Comparison of ENCODE assay signal across 9 cellular contexts in the genomic region with DNA sequence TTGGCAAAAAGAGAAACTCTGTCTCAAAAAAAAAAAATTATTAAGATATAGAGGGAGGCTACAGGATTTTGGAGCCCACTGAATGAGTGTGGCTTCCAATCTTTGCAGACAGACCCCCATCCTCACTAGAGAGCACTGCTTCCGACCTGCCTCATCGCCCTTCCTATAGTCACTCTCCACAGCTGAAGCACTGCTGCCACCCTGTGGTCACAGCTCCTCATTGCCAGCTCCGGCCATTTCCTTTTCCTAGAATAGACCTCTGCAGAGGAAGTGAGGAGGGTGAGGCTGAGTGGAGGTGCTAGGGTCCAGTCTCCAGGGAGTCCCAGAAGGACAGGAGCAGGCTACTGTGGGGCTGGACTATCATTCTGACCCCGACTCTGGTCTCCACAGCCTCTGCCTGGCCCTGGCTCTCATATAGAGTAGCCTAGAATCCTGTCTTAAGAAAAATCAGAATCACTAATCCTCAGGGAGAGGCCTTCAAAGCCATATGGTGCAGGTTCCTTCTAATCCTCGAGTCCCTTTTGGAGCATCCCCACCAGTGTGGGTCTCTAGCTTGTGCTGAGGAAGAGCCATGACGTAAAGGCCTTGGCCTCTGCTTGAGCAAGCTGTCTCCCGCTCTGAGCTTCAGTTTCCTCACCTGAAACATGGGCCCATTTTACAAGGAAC. TPM values are rescaled to one million over a fixed set of nuclear protein-coding genes. Genes with fewer than 3 reads are reported as not detected.
DNase-seq lines count a peak whose midpoint lies in the region; TF ChIP-seq lines count a peak whose summit lies in the region.
"Had no signal": no experiment of that assay in that cellular context is flagged by ENCODE, and none has a peak within 500 bp of the region (broad histone marks: within the 10 kb centered on the region; RNA-seq: fewer than 3 reads in every experiment).

No MANE protein-coding gene starts in this region.

- H3F3A ChIP-seq in GM23248 (ENCODE audit: insufficient read depth), result peaks cover 35% of the 10 kb centered on the region

- H3K9me3 ChIP-seq in GM23248 (ENCODE audit: low read depth), result no peaks in the 10 kb centered on the region

- no peaks in the 10 kb centered on the region for H3K36me3 Mint-ChIP-seq in neural crest cell (ENCODE audit: low read depth)

- no peaks in the 10 kb centered on the region for H4K20me1 ChIP-seq in GM23248 (ENCODE audit: insufficient read depth)

- peaks cover 3% of the 10 kb centered on the region for H3K27me3 Mint-ChIP-seq in neural crest cell (ENCODE audit: low read depth)

- in situ Hi-C loops in GM23248 (cut with MboI), result no loop called here

- H3K27ac Mint-ChIP-seq in neural crest cell (ENCODE audit: unreplicated experiment), result no peak overlapping the region

- no peaks in the 10 kb centered on the region for H3K27me3 ChIP-seq in GM23248 (replicated peaks; ENCODE audit: insufficient read depth)

- peaks cover 20% of the 10 kb centered on the region for H3K4me1 ChIP-seq in GM23248 (ENCODE audit: insufficient read depth)

- peak; percentile 93 for TF ChIP-seq CTCF in neural crest cell (conservative IDR thresholded peaks at IDR 0.05)

- H3K9me3 Mint-ChIP-seq in neural crest cell, result no peaks in the 10 kb centered on the region

- H3K36me3 ChIP-seq in GM23248 (ENCODE audit: low read depth), result peaks cover 17% of the 10 kb centered on the region

- 0 out of 2 replicates have a peak, but pooled peaks cover under 1% of the 10 kb centered on the region for H3K79me2 ChIP-seq in GM23248 (ENCODE audit: insufficient read depth)

- no peak overlapping the region for H3K4me2 ChIP-seq in GM23248 (ENCODE audit: unreplicated experiment)

- 17 to 18% methylated on average over 7 of the region's 7 CpGs for WGBS in GM23248 (ENCODE audit: low coverage in 1 of 2, low lambda C conversion rate in 2 of 2, missing lambda C conversion rate in 2 of 2), 2 experiments

- no peak overlapping the region for H3K9ac ChIP-seq in GM23248

- H3K4me3 Mint-ChIP-seq in neural crest cell, result peak overlapping the region; percentile 66

- no peak overlapping the region for H2AFZ ChIP-seq in GM23248

- H3K27ac ChIP-seq in GM23248 (no peak overlapping the region), substantia nigra (ENCODE audit: low read depth, low read length, poor library complexity, severe bottlenecking) (peak overlapping the region; percentile 63)

- H3K9me2 ChIP-seq in GM23248 (ENCODE audit: insufficient read depth), result no peaks in the 10 kb centered on the region

- no peak overlapping the region for H3K4me3 ChIP-seq in GM23248

- no peaks in the 10 kb centered on the region for H3K4me1 Mint-ChIP-seq in neural crest cell

- DNase-seq in EH (ENCODE audit: low read depth) (peak; percentile 82), GM23248 (peak; percentile 83), LHCN-M2 (ENCODE audit: low read depth) (peak; percentile 71), RKO (ENCODE audit: low spot score) (peak; percentile 80), fibroblast of gingiva (ENCODE audit: low read depth) (peak; percentile 58), neural crest cell (ENCODE audit: low read depth, low spot score) (peak; percentile 95), substantia nigra (lab: John Stamatoyannopoulos, UW) (peak in 47 of 49 donors; percentile 19 to 87 (median 73))
- peak; percentile 93 to 95 for DNase-seq in activated T-cell treated with anti-CD3 and anti-CD28 coated beads, Interleukin-2, amount 50 U/mL, for 48 hours

RNA-seq across cellular contexts. Expression of a gene that starts 1.4 kb away (rescaled TPM):
- not detected in 2 replicates for total RNA-seq in GM23248 (2014; rRNA removed; shearing (Covaris generic))
- polyA plus RNA-seq in GM23248 (2016; fragmentation: Nextera tagmentation; extraction: Ambion mirVana), result not detected in 2 replicates
- total RNA-seq in LHCN-M2 (2014; rRNA removed), result not detected in 2 replicates
- 0.29 TPM for polyA plus RNA-seq in LHCN-M2 (2012)
- total RNA-seq in neural crest cell, result 0.73 TPM in 1 of 2 replicates, not detected in the other
- total RNA-seq: mononuclear cell had no signal

RNA-seq across cellular contexts. Expression of a gene that starts 7.6 kb away (rescaled TPM):
- total RNA-seq in GM23248 (2014; rRNA removed; shearing (Covaris generic)), result 40.1 and 54.1 TPM in 2 replicates
- 32.1 and 36.0 TPM in 2 replicates for polyA plus RNA-seq in GM23248 (2016; fragmentation: Nextera tagmentation; extraction: Ambion mirVana)
- total RNA-seq in LHCN-M2 (2014; rRNA removed) (49.6 and 53.3 TPM in 2 replicates), neural crest cell (66.6 and 73.1 TPM in 2 replicates)
- polyA plus RNA-seq in LHCN-M2 (2012), result 33.2 TPM

RNA-seq across cellular contexts. Expression of a gene that starts 9.4 kb away (rescaled TPM):
- total RNA-seq in GM23248 (2014; rRNA removed; shearing (Covaris generic)), result 36.5 and 37.4 TPM in 2 replicates
- 8.7 and 10.4 TPM in 2 replicates for polyA plus RNA-seq in GM23248 (2016; fragmentation: Nextera tagmentation; extraction: Ambion mirVana)
- 37.6 and 38.6 TPM in 2 replicates for total RNA-seq in LHCN-M2 (2014; rRNA removed)
- 14.2 TPM for polyA plus RNA-seq in LHCN-M2 (2012)
- 32.9 and 33.0 TPM in 2 replicates for total RNA-seq in neural crest cell

RNA-seq across cellular contexts. Expression of a gene that starts 56.8 kb away (rescaled TPM):
- 143 TPM in 2 replicates for total RNA-seq in GM23248 (2014; rRNA removed; shearing (Covaris generic))
- polyA plus RNA-seq in GM23248 (2016; fragmentation: Nextera tagmentation; extraction: Ambion mirVana), result 94.3 and 100 TPM in 2 replicates
- total RNA-seq in LHCN-M2 (2014; rRNA removed) (186 and 227 TPM in 2 replicates), neural crest cell (1,351 and 1,375 TPM in 2 replicates)
- polyA plus RNA-seq in LHCN-M2 (2012), result 748 TPM
